ENCODE assay signal across 1 cellular context in the genomic region with DNA sequence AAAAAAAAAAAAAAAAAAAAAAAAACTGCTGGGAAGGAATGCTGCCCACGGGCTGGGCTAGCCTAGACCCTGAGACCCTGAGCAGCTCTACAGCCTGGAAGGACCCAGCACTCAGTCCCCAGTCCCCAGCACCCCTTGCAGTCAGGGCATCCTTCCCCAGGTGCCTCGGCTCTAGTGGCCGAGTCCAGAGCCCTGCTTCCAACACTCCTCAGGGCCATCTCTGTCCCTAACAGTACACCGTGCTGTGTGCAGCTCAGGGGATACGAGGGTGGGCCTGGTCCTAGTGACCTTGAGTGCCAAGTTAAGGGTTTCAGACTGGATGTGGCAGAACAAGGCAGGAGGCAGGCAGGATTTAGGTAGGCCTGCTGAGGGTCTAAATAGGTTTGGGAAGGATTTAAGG.
TF ChIP-seq lines count a peak whose summit lies in the region.

No MANE protein-coding gene starts in this region.

TF ChIP-seq in K562, 482 proteins besides CTCF, POLR2A, EP300 and RAD21:
- no peak for TF ChIP-seq SRSF1 (IDR thresholded peaks at IDR 0.05; ENCODE audit: low read depth, low read length)
- TF ChIP-seq COPS2 (conservative IDR thresholded peaks at IDR 0.05) = no peak
- TF ChIP-seq RAD51 (IDR thresholded peaks at IDR 0.05; ENCODE audit: borderline replicate concordance, low read depth) = no peak
- TF ChIP-seq, protein P1, sequence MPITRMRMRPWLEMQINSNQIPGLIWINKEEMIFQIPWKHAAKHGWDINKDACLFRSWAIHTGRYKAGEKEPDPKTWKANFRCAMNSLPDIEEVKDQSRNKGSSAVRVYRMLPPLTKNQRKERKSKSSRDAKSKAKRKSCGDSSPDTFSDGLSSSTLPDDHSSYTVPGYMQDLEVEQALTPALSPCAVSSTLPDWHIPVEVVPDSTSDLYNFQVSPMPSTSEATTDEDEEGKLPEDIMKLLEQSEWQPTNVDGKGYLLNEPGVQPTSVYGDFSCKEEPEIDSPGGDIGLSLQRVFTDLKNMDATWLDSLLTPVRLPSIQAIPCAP (CRISPR knock-in tag; IDR thresholded peaks at IDR 0.05; ENCODE audit: borderline replicate concordance) = no peak
- TF ChIP-seq, protein P2, sequence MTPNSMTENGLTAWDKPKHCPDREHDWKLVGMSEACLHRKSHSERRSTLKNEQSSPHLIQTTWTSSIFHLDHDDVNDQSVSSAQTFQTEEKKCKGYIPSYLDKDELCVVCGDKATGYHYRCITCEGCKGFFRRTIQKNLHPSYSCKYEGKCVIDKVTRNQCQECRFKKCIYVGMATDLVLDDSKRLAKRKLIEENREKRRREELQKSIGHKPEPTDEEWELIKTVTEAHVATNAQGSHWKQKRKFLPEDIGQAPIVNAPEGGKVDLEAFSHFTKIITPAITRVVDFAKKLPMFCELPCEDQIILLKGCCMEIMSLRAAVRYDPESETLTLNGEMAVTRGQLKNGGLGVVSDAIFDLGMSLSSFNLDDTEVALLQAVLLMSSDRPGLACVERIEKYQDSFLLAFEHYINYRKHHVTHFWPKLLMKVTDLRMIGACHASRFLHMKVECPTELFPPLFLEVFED (CRISPR knock-in tag; conservative IDR thresholded peaks at IDR 0.05) = no peak
- no peak for TF ChIP-seq SIX5 (IDR thresholded peaks at IDR 0.05; ENCODE audit: borderline replicate concordance in 1 of 2, insufficient read depth in 1 of 2, low read depth in 1 of 2, low read length in 2 of 2)
- TF ChIP-seq, protein P3, sequence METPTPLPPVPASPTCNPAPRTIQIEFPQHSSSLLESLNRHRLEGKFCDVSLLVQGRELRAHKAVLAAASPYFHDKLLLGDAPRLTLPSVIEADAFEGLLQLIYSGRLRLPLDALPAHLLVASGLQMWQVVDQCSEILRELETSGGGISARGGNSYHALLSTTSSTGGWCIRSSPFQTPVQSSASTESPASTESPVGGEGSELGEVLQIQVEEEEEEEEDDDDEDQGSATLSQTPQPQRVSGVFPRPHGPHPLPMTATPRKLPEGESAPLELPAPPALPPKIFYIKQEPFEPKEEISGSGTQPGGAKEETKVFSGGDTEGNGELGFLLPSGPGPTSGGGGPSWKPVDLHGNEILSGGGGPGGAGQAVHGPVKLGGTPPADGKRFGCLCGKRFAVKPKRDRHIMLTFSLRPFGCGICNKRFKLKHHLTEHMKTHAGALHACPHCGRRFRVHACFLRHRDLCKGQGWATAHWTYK (CRISPR knock-in tag; IDR thresholded peaks at IDR 0.05) = no peak
- no peak for TF ChIP-seq ZBTB7A (IDR thresholded peaks at IDR 0.05; ENCODE audit: borderline replicate concordance, control insufficient read depth, low read depth, low read length)
- TF ChIP-seq, protein P4, sequence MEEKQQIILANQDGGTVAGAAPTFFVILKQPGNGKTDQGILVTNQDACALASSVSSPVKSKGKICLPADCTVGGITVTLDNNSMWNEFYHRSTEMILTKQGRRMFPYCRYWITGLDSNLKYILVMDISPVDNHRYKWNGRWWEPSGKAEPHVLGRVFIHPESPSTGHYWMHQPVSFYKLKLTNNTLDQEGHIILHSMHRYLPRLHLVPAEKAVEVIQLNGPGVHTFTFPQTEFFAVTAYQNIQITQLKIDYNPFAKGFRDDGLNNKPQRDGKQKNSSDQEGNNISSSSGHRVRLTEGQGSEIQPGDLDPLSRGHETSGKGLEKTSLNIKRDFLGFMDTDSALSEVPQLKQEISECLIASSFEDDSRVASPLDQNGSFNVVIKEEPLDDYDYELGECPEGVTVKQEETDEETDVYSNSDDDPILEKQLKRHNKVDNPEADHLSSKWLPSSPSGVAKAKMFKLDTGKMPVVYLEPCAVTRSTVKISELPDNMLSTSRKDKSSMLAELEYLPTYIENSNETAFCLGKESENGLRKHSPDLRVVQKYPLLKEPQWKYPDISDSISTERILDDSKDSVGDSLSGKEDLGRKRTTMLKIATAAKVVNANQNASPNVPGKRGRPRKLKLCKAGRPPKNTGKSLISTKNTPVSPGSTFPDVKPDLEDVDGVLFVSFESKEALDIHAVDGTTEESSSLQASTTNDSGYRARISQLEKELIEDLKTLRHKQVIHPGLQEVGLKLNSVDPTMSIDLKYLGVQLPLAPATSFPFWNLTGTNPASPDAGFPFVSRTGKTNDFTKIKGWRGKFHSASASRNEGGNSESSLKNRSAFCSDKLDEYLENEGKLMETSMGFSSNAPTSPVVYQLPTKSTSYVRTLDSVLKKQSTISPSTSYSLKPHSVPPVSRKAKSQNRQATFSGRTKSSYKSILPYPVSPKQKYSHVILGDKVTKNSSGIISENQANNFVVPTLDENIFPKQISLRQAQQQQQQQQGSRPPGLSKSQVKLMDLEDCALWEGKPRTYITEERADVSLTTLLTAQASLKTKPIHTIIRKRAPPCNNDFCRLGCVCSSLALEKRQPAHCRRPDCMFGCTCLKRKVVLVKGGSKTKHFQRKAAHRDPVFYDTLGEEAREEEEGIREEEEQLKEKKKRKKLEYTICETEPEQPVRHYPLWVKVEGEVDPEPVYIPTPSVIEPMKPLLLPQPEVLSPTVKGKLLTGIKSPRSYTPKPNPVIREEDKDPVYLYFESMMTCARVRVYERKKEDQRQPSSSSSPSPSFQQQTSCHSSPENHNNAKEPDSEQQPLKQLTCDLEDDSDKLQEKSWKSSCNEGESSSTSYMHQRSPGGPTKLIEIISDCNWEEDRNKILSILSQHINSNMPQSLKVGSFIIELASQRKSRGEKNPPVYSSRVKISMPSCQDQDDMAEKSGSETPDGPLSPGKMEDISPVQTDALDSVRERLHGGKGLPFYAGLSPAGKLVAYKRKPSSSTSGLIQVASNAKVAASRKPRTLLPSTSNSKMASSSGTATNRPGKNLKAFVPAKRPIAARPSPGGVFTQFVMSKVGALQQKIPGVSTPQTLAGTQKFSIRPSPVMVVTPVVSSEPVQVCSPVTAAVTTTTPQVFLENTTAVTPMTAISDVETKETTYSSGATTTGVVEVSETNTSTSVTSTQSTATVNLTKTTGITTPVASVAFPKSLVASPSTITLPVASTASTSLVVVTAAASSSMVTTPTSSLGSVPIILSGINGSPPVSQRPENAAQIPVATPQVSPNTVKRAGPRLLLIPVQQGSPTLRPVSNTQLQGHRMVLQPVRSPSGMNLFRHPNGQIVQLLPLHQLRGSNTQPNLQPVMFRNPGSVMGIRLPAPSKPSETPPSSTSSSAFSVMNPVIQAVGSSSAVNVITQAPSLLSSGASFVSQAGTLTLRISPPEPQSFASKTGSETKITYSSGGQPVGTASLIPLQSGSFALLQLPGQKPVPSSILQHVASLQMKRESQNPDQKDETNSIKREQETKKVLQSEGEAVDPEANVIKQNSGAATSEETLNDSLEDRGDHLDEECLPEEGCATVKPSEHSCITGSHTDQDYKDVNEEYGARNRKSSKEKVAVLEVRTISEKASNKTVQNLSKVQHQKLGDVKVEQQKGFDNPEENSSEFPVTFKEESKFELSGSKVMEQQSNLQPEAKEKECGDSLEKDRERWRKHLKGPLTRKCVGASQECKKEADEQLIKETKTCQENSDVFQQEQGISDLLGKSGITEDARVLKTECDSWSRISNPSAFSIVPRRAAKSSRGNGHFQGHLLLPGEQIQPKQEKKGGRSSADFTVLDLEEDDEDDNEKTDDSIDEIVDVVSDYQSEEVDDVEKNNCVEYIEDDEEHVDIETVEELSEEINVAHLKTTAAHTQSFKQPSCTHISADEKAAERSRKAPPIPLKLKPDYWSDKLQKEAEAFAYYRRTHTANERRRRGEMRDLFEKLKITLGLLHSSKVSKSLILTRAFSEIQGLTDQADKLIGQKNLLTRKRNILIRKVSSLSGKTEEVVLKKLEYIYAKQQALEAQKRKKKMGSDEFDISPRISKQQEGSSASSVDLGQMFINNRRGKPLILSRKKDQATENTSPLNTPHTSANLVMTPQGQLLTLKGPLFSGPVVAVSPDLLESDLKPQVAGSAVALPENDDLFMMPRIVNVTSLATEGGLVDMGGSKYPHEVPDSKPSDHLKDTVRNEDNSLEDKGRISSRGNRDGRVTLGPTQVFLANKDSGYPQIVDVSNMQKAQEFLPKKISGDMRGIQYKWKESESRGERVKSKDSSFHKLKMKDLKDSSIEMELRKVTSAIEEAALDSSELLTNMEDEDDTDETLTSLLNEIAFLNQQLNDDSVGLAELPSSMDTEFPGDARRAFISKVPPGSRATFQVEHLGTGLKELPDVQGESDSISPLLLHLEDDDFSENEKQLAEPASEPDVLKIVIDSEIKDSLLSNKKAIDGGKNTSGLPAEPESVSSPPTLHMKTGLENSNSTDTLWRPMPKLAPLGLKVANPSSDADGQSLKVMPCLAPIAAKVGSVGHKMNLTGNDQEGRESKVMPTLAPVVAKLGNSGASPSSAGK (IDR thresholded peaks at IDR 0.05) = no peak
- TF ChIP-seq DDX20 (tag; IDR thresholded peaks at IDR 0.05; ENCODE audit: low read depth) = no peak
- TF ChIP-seq, protein P5, sequence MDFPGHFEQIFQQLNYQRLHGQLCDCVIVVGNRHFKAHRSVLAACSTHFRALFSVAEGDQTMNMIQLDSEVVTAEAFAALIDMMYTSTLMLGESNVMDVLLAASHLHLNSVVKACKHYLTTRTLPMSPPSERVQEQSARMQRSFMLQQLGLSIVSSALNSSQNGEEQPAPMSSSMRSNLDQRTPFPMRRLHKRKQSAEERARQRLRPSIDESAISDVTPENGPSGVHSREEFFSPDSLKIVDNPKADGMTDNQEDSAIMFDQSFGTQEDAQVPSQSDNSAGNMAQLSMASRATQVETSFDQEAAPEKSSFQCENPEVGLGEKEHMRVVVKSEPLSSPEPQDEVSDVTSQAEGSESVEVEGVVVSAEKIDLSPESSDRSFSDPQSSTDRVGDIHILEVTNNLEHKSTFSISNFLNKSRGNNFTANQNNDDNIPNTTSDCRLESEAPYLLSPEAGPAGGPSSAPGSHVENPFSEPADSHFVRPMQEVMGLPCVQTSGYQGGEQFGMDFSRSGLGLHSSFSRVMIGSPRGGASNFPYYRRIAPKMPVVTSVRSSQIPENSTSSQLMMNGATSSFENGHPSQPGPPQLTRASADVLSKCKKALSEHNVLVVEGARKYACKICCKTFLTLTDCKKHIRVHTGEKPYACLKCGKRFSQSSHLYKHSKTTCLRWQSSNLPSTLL (IDR thresholded peaks at IDR 0.05) = no peak
- TF ChIP-seq, protein P6, sequence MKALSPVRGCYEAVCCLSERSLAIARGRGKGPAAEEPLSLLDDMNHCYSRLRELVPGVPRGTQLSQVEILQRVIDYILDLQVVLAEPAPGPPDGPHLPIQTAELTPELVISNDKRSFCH (CRISPR knock-in tag; IDR thresholded peaks at IDR 0.05) = no peak
- TF ChIP-seq, protein P6 (tag; IDR thresholded peaks at IDR 0.05) = no peak
- no peak for TF ChIP-seq MYC (IDR thresholded peaks at IDR 0.05; ENCODE audit: low read depth, low read length)
- TF ChIP-seq MYC (CRISPR knock-in tag; IDR thresholded peaks at IDR 0.05; ENCODE audit: borderline replicate concordance, low read depth) = no peak
- TF ChIP-seq SETDB1 (IDR thresholded peaks at IDR 0.05; ENCODE audit: low read length) = no peak
- TF ChIP-seq ZC3H4 (CRISPR knock-in tag; IDR thresholded peaks at IDR 0.05; ENCODE audit: borderline replicate concordance) = no peak
- no peak for TF ChIP-seq EZH2 (IDR thresholded peaks at IDR 0.05; ENCODE audit: borderline replicate concordance, low read depth, low read length)
- no peak for TF ChIP-seq CBX5 (IDR thresholded peaks at IDR 0.05; ENCODE audit: borderline replicate concordance, low read depth)
